Comparison of ENCODE assay signal across 4 cellular contexts in the genomic region with DNA sequence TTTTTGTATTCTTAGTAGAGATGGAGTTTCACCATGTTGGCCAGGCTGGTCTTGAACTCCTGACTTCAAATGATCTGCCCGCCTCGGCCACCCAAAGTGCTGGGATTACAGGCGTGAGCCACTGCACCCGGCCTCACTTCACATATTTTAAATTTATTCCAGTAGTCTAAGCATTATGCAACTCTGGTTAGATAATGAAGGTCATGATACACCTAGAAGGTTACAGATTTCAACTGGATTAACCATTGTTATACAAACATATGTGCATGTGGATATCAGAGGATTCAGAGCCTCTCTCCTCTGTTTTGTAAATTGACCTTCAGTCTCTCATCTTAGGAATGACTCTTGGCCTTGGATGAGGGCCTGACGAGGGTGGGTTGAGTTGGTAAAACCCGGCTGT.
TF ChIP-seq lines count a peak whose summit lies in the region.

No MANE protein-coding gene starts in this region.

TF ChIP-seq in GM23338, 12 proteins besides CTCF, POLR2A, EP300 and RAD21 (continues in another document):
- TF ChIP-seq STAT1 (IDR thresholded peaks at IDR 0.05; ENCODE audit: unreplicated experiment) (no peak), ZNF114 (CRISPR knock-in tag; IDR thresholded peaks at IDR 0.05) (no peak), EZH2phosphoT487 (IDR thresholded peaks at IDR 0.05; ENCODE audit: unreplicated experiment) (no peak), JUNB (IDR thresholded peaks at IDR 0.05; ENCODE audit: unreplicated experiment) (no peak), CREB1 (CRISPR knock-in tag; IDR thresholded peaks at IDR 0.05; ENCODE audit: low read depth) (no peak), POLR2AphosphoS5 (IDR thresholded peaks at IDR 0.05; ENCODE audit: low read depth) (no peak), ZNF331 (CRISPR knock-in tag; IDR thresholded peaks at IDR 0.05; ENCODE audit: low read depth) (no peak)
- TF ChIP-seq, protein P1, sequence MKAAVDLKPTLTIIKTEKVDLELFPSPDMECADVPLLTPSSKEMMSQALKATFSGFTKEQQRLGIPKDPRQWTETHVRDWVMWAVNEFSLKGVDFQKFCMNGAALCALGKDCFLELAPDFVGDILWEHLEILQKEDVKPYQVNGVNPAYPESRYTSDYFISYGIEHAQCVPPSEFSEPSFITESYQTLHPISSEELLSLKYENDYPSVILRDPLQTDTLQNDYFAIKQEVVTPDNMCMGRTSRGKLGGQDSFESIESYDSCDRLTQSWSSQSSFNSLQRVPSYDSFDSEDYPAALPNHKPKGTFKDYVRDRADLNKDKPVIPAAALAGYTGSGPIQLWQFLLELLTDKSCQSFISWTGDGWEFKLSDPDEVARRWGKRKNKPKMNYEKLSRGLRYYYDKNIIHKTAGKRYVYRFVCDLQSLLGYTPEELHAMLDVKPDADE (IDR thresholded peaks at IDR 0.05): no peak
- TF ChIP-seq, protein P2, sequence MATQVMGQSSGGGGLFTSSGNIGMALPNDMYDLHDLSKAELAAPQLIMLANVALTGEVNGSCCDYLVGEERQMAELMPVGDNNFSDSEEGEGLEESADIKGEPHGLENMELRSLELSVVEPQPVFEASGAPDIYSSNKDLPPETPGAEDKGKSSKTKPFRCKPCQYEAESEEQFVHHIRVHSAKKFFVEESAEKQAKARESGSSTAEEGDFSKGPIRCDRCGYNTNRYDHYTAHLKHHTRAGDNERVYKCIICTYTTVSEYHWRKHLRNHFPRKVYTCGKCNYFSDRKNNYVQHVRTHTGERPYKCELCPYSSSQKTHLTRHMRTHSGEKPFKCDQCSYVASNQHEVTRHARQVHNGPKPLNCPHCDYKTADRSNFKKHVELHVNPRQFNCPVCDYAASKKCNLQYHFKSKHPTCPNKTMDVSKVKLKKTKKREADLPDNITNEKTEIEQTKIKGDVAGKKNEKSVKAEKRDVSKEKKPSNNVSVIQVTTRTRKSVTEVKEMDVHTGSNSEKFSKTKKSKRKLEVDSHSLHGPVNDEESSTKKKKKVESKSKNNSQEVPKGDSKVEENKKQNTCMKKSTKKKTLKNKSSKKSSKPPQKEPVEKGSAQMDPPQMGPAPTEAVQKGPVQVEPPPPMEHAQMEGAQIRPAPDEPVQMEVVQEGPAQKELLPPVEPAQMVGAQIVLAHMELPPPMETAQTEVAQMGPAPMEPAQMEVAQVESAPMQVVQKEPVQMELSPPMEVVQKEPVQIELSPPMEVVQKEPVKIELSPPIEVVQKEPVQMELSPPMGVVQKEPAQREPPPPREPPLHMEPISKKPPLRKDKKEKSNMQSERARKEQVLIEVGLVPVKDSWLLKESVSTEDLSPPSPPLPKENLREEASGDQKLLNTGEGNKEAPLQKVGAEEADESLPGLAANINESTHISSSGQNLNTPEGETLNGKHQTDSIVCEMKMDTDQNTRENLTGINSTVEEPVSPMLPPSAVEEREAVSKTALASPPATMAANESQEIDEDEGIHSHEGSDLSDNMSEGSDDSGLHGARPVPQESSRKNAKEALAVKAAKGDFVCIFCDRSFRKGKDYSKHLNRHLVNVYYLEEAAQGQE (IDR thresholded peaks at IDR 0.05; ENCODE audit: unreplicated experiment): no peak

TF ChIP-seq in IMR-90, 13 proteins besides CTCF, POLR2A, EP300 and RAD21:
- TF ChIP-seq CEBPB (IDR thresholded peaks at IDR 0.05; ENCODE audit: low read depth, low read length) (0 out of 2 replicates have a peak, but pooled peaks have one; percentile 4), MAFK (IDR thresholded peaks at IDR 0.05; ENCODE audit: low read depth, low read length) (no peak)

TF ChIP-seq in K562, 482 proteins besides CTCF, POLR2A, EP300 and RAD21:
- no peak for TF ChIP-seq CHD1 (IDR thresholded peaks at IDR 0.05; ENCODE audit: low read length)
- TF ChIP-seq E2F3 (CRISPR knock-in tag; IDR thresholded peaks at IDR 0.05): no peak
- TF ChIP-seq SRSF3 (IDR thresholded peaks at IDR 0.05; ENCODE audit: insufficient read depth, low read length): no peak
- TF ChIP-seq CEBPB (tag; IDR thresholded peaks at IDR 0.05): peak; percentile 67
- TF ChIP-seq RBM15 (IDR thresholded peaks at IDR 0.05; ENCODE audit: insufficient read depth, low read length): no peak
- no peak for TF ChIP-seq SREBF1 (IDR thresholded peaks at IDR 0.05; ENCODE audit: borderline replicate concordance, low read depth, low read length)
- TF ChIP-seq TCF3 (CRISPR knock-in tag; IDR thresholded peaks at IDR 0.05): no peak
- TF ChIP-seq POLR3G (IDR thresholded peaks at IDR 0.05; ENCODE audit: extremely low read depth, insufficient read length, insufficient replicate concordance): no peak
- no peak for TF ChIP-seq KLF1 (tag; IDR thresholded peaks at IDR 0.05)
- no peak for TF ChIP-seq ZNF445 (CRISPR knock-in tag; IDR thresholded peaks at IDR 0.05; ENCODE audit: low read depth)
- no peak for TF ChIP-seq IRF9 (tag; IDR thresholded peaks at IDR 0.05)
- no peak for TF ChIP-seq ZNF146 (CRISPR knock-in tag; IDR thresholded peaks at IDR 0.05; ENCODE audit: unreplicated experiment)
- TF ChIP-seq RB1 (IDR thresholded peaks at IDR 0.05; ENCODE audit: low read depth): no peak
- TF ChIP-seq CEBPG (CRISPR knock-in tag; IDR thresholded peaks at IDR 0.05): no peak
- peak in 1 of 2 experiments; percentile 54; a peak in 2 of 4 replicates for TF ChIP-seq CEBPG (tag; conservative IDR thresholded peaks at IDR 0.05 in 1 of 2, IDR thresholded peaks at IDR 0.05 in 1 of 2)
- no peak for TF ChIP-seq MED1 (CRISPR knock-in tag; IDR thresholded peaks at IDR 0.05; ENCODE audit: borderline replicate concordance)
- TF ChIP-seq ZZZ3 (IDR thresholded peaks at IDR 0.05): no peak
TF ChIP-seq in K562: peak in this region for 2.

TF ChIP-seq in H1, 55 proteins besides CTCF, POLR2A, EP300 and RAD21:
- peak; percentile 91 for TF ChIP-seq CEBPB (IDR thresholded peaks at IDR 0.05; ENCODE audit: low read depth, low read length)
- TF ChIP-seq, protein P3, sequence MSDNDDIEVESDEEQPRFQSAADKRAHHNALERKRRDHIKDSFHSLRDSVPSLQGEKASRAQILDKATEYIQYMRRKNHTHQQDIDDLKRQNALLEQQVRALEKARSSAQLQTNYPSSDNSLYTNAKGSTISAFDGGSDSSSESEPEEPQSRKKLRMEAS (IDR thresholded peaks at IDR 0.05): no peak
